ENCODE assay signal across 8 cellular contexts in genomic region chr16:5096437-5097065, GRCh38. TPM values are rescaled to one million over a fixed set of nuclear protein-coding genes. Genes with fewer than 3 reads are reported as not detected.
A peak's percentile ranks its signal among the peaks of the same experiment; 100 is the strongest.
DNase-seq lines count a peak whose midpoint lies in the region; ATAC-seq, FAIRE-seq and TF ChIP-seq lines count a peak whose summit lies in the region.
"Not testable (repeated sequence)": the region's sequence is repeated elsewhere in the genome, so short reads cannot be mapped to it uniquely, and the experiment has no call there.

No MANE protein-coding gene starts in this region.

- peak overlapping the region; percentile 89 for H3K4me3 Mint-ChIP-seq in activated T-cell treated with anti-CD3 and anti-CD28 coated beads, Interleukin-2, amount 50 U/mL, for 4 hours
- peak overlapping the region; percentile 88 for H3K4me3 Mint-ChIP-seq in central memory CD8-positive, alpha-beta T cell

- not testable (repeated sequence) for H3K18ac ChIP-seq in mesendoderm (ENCODE audit: low read length)

- H3K4me2 ChIP-seq in A549 (peak overlapping the region; percentile 84), OCI-LY1 (ENCODE audit: low read length) (peak overlapping the region; percentile 78)
- H3K4me2 ChIP-seq in mesendoderm (ENCODE audit: low read length): not testable (repeated sequence)

- H3K27me3 ChIP-seq in OCI-LY1 (ENCODE audit: insufficient read depth, low read length); gastroesophageal sphincter; mesendoderm (ENCODE audit: insufficient read depth, low read length, poor library complexity): not testable (repeated sequence)

- DNase-seq in A549 (ENCODE audit: low read depth in 1 of 2, low spot score in 1 of 2); GM12865 (ENCODE audit: low read depth); activated T-cell treated with anti-CD3 and anti-CD28 coated beads, Interleukin-2, amount 50 U/mL, for 4 hours; central memory CD8-positive, alpha-beta T cell (ENCODE audit: low spot score in 2 of 2); mesendoderm; retinal pigment epithelial cell (ENCODE audit: low read depth): not testable (repeated sequence)

- not testable (repeated sequence) for H3K79me1 ChIP-seq in mesendoderm (ENCODE audit: low read length)

- not testable (repeated sequence) for H3K4ac ChIP-seq in mesendoderm (ENCODE audit: low read depth, low read length)

- not testable (repeated sequence) for H3F3A ChIP-seq in OCI-LY1 (ENCODE audit: insufficient read depth, low read length)

- not testable (repeated sequence) for H3K27me3 Mint-ChIP-seq in activated T-cell treated with anti-CD3 and anti-CD28 coated beads, Interleukin-2, amount 50 U/mL, for 4 hours (ENCODE audit: low read depth); central memory CD8-positive, alpha-beta T cell

- H3K56ac ChIP-seq in mesendoderm (ENCODE audit: low read length): peak overlapping the region; percentile 87

- not testable (repeated sequence) for ATAC-seq in A549; activated T-cell treated with anti-CD3 and anti-CD28 coated beads, Interleukin-2, amount 50 U/mL, for 4 hours; central memory CD8-positive, alpha-beta T cell (replicated peaks; ENCODE audit: extremely low read depth, poor library complexity, severe bottlenecking); gastroesophageal sphincter

- 23% methylated on average over 7 of the region's 7 CpGs for WGBS in A549 (ENCODE audit: missing lambda C conversion rate)
- WGBS in gastroesophageal sphincter (ENCODE audit: low coverage in 1 of 2), 2 donors: 10 to 15% methylated on average over 6 of the region's 7 CpGs
- WGBS in mesendoderm (ENCODE audit: extremely low coverage, insufficient coverage, low lambda C conversion rate): no CpG with 5 or more reads among the region's 7 CpGs

- H3K27ac ChIP-seq in A549 (peak overlapping the region; percentile 95 to 99), gastroesophageal sphincter (peak overlapping the region in 3 of 4 donors; percentile 89 to 91 (median 89))
- H3K27ac ChIP-seq in OCI-LY1 (ENCODE audit: low read depth, low read length, poor library complexity, severe bottlenecking); mesendoderm (ENCODE audit: low read depth, low read length): not testable (repeated sequence)

- H3K9me3 Mint-ChIP-seq in activated T-cell treated with anti-CD3 and anti-CD28 coated beads, Interleukin-2, amount 50 U/mL, for 4 hours; central memory CD8-positive, alpha-beta T cell: not testable (repeated sequence)

- not testable (repeated sequence) for H2BK15ac ChIP-seq in mesendoderm (replicated peaks; ENCODE audit: low read depth)

- H3K4me1 Mint-ChIP-seq in activated T-cell treated with anti-CD3 and anti-CD28 coated beads, Interleukin-2, amount 50 U/mL, for 4 hours (ENCODE audit: low read depth): peaks cover 28% of the 10 kb centered on the region
- H3K4me1 Mint-ChIP-seq in central memory CD8-positive, alpha-beta T cell: peaks cover 20% of the 10 kb centered on the region

- H3K4me3 ChIP-seq in A549 (peak overlapping the region; percentile 94), GM12865 (ENCODE audit: low read depth, low read length) (peak overlapping the region; percentile 76), OCI-LY1 (ENCODE audit: low read depth, low read length, poor library complexity, severe bottlenecking) (peak overlapping the region; percentile 80), gastroesophageal sphincter (peak overlapping the region in 1 of 2 donors; percentile 86), retinal pigment epithelial cell (ENCODE audit: low read length) (peak overlapping the region; percentile 60)
- H3K4me3 ChIP-seq in mesendoderm (ENCODE audit: low read length): not testable (repeated sequence)

- TF ChIP-seq POLR2A in A549 (IDR thresholded peaks at IDR 0.05; ENCODE audit: low read length); gastroesophageal sphincter (IDR thresholded peaks at IDR 0.05): not testable (repeated sequence)

- H3K9me3 ChIP-seq in A549; OCI-LY1 (ENCODE audit: low read length); gastroesophageal sphincter: not testable (repeated sequence)

- not testable (repeated sequence) for TF ChIP-seq RAD21 in A549 (conservative IDR thresholded peaks at IDR 0.05 in 1 of 2, IDR thresholded peaks at IDR 0.05 in 1 of 2)

- peak overlapping the region; percentile 79; the same call in 1 of the 2 replicates for H3K9ac ChIP-seq in OCI-LY1 (ENCODE audit: low read length)
- H3K9ac ChIP-seq in mesendoderm (ENCODE audit: low read length): peak overlapping the region; percentile 80

- POLR2A ChIA-PET in A549 (lab: Yijun Ruan, JAX): interaction anchor here (2.0 kb wide), 1 partner anchor 20 kb away, joined by 4 read pairs; no protein-coding TSS in a partner anchor

- not testable (repeated sequence) for H3K4me1 ChIP-seq in A549; OCI-LY1 (ENCODE audit: insufficient read depth, low read length, severe bottlenecking); mesendoderm (ENCODE audit: control insufficient read depth, low read depth, low read length)
- H3K4me1 ChIP-seq in gastroesophageal sphincter: peaks cover 0 to 19% (median 0%) of the 10 kb centered on the region in 3 donors

- not testable (repeated sequence) for H3K36me3 ChIP-seq in OCI-LY1 (ENCODE audit: insufficient read depth, low read length); gastroesophageal sphincter; mesendoderm (ENCODE audit: control insufficient read depth, insufficient read depth, low read length)

- H3K27ac Mint-ChIP-seq in central memory CD8-positive, alpha-beta T cell (ENCODE audit: low read depth): peak overlapping the region; percentile 84

- not testable (repeated sequence) for H3K9me2 ChIP-seq in OCI-LY1 (ENCODE audit: low read depth, low read length)

- H4K5ac ChIP-seq in mesendoderm (ENCODE audit: low read length): not testable (repeated sequence)

- not testable (repeated sequence) for FAIRE-seq in A549 (lab: Jason Lieb, UNC)

- TF ChIP-seq CTCF in A549 (IDR thresholded peaks at IDR 0.05); GM12865 (IDR thresholded peaks at IDR 0.05; ENCODE audit: insufficient read depth, low read depth, low read length, missing control alignments); OCI-LY1 (IDR thresholded peaks at IDR 0.05; ENCODE audit: low read length); gastroesophageal sphincter (IDR thresholded peaks at IDR 0.05); retinal pigment epithelial cell (conservative IDR thresholded peaks at IDR 0.05; ENCODE audit: low read depth, low read length): not testable (repeated sequence)

- CTCF ChIA-PET in A549 (lab: Yijun Ruan, JAX): interaction anchor here (1.3 kb wide), 1 partner anchor 20 kb away, joined by 4 read pairs; no protein-coding TSS in a partner anchor

- not testable (repeated sequence) for H2BK120ac ChIP-seq in mesendoderm (ENCODE audit: low read depth, low read length)

- H2AK5ac ChIP-seq in mesendoderm (ENCODE audit: low read length): not testable (repeated sequence)

- not testable (repeated sequence) for H4K20me1 ChIP-seq in OCI-LY1 (ENCODE audit: insufficient read depth, low read length)

- not testable (repeated sequence) for H3K23ac ChIP-seq in mesendoderm (ENCODE audit: low read length)

- not testable (repeated sequence) for H3K79me2 ChIP-seq in OCI-LY1 (ENCODE audit: insufficient read depth, low read length); mesendoderm (ENCODE audit: control insufficient read depth, insufficient read depth, low read length)

- not testable (repeated sequence) for H2AFZ ChIP-seq in OCI-LY1 (ENCODE audit: low read length)

- H3K36me3 Mint-ChIP-seq in activated T-cell treated with anti-CD3 and anti-CD28 coated beads, Interleukin-2, amount 50 U/mL, for 4 hours (ENCODE audit: insufficient read depth): not testable (repeated sequence)
- H3K36me3 Mint-ChIP-seq in central memory CD8-positive, alpha-beta T cell (ENCODE audit: insufficient read depth): peaks cover 12% of the 10 kb centered on the region

- not testable (repeated sequence) for H2BK5ac ChIP-seq in mesendoderm (ENCODE audit: low read length)

- not testable (repeated sequence) for TF ChIP-seq EP300 in A549 (IDR thresholded peaks at IDR 0.05); gastroesophageal sphincter (IDR thresholded peaks at IDR 0.05)

- H4K8ac ChIP-seq in mesendoderm (ENCODE audit: low read depth, low read length): not testable (repeated sequence)

RNA-seq across cellular contexts. Expression of gene EEF2KMT, which starts 1.0 kb away (rescaled TPM):
- polyA plus RNA-seq in A549 (2011; rRNA removed) (14.8 and 15.5 TPM in 2 replicates), A549 (2017; fragmentation: RNase III; extraction: RNeasy Plus Mini Kit Qiagen cat#74134 plus additional on column Dnase treatment) (22.1 to 24.9 TPM (median 22.6 TPM) in 3 replicates)
- polyA plus RNA-seq in A549 (2012; cell fraction: cytosol; rRNA removed): 26.3 and 35.9 TPM in 2 replicates
- 35.2 and 51.4 TPM in 2 replicates for polyA plus RNA-seq in A549 (2012; cell fraction: nucleus; rRNA removed)
- polyA minus RNA-seq in A549 (2011; rRNA and poly(A)+ RNA removed): 16.2 and 19.1 TPM in 2 replicates
- total RNA-seq in activated T-cell treated with anti-CD3 and anti-CD28 coated beads, Interleukin-2, amount 50 U/mL, for 4 hours: 10 to 100 TPM; 19.8 to 30.2 (median 27.3) TPM
- total RNA-seq in gastroesophageal sphincter: 10 to 100 TPM in 2 of 4 donors, 1 to 10 TPM in 2; 5.9 to 16.0 (median 9.1) TPM
- 14.7 TPM for polyA plus RNA-seq in mesendoderm (2013, experiment 1 of 2)
- 15.9 TPM for polyA plus RNA-seq in mesendoderm (2013, experiment 2 of 2)

RNA-seq across cellular contexts. Expression of gene ALG1, which starts 24.9 kb away (rescaled TPM):
- 30.9 and 35.5 TPM in 2 replicates for polyA plus RNA-seq in A549 (2011; rRNA removed)
- 31.7 and 37.9 TPM in 2 replicates for polyA plus RNA-seq in A549 (2012; cell fraction: cytosol; rRNA removed)
- polyA plus RNA-seq in A549 (2012; cell fraction: nucleus; rRNA removed): 58.0 and 61.6 TPM in 2 replicates
- 29.6 to 33.4 TPM (median 31.7 TPM) in 3 replicates for polyA plus RNA-seq in A549 (2017; fragmentation: RNase III; extraction: RNeasy Plus Mini Kit Qiagen cat#74134 plus additional on column Dnase treatment)
- polyA minus RNA-seq in A549 (2011; rRNA and poly(A)+ RNA removed): 46.8 and 55.7 TPM in 2 replicates
- total RNA-seq in activated T-cell treated with anti-CD3 and anti-CD28 coated beads, Interleukin-2, amount 50 U/mL, for 4 hours: 10 to 100 TPM; 51.7 to 59.1 (median 54.9) TPM
- 10 to 100 TPM in 3 of 4 donors, 1 to 10 TPM in 1; 6.4 to 16.8 (median 12.9) TPM for total RNA-seq in gastroesophageal sphincter
- polyA plus RNA-seq in mesendoderm (2013, experiment 1 of 2): 29.2 TPM
- 26.5 TPM for polyA plus RNA-seq in mesendoderm (2013, experiment 2 of 2)

RNA-seq across cellular contexts. Expression of gene C16orf89, which starts 30.8 kb away (rescaled TPM):
- polyA plus RNA-seq in A549 (2011; rRNA removed) (not detected in 2 replicates), A549 (2017; fragmentation: RNase III; extraction: RNeasy Plus Mini Kit Qiagen cat#74134 plus additional on column Dnase treatment) (not detected in 3 replicates)
- polyA plus RNA-seq in A549 (2012; cell fraction: cytosol; rRNA removed): not detected in 2 replicates
- not detected in 2 replicates for polyA plus RNA-seq in A549 (2012; cell fraction: nucleus; rRNA removed)
- not detected in 2 replicates for polyA minus RNA-seq in A549 (2011; rRNA and poly(A)+ RNA removed)
- not detected for total RNA-seq in activated T-cell treated with anti-CD3 and anti-CD28 coated beads, Interleukin-2, amount 50 U/mL, for 4 hours
- 10 to 100 TPM in 2 of 4 donors, 1 to 10 TPM in 1, under 1 TPM in 1; 0.62 to 21.0 (median 7.7) TPM for total RNA-seq in gastroesophageal sphincter
- polyA plus RNA-seq in mesendoderm (2013, experiment 1 of 2): 12.4 TPM
- 14.3 TPM for polyA plus RNA-seq in mesendoderm (2013, experiment 2 of 2)
